32 cellular contexts compared by ENCODE assay signal in the genomic region with DNA sequence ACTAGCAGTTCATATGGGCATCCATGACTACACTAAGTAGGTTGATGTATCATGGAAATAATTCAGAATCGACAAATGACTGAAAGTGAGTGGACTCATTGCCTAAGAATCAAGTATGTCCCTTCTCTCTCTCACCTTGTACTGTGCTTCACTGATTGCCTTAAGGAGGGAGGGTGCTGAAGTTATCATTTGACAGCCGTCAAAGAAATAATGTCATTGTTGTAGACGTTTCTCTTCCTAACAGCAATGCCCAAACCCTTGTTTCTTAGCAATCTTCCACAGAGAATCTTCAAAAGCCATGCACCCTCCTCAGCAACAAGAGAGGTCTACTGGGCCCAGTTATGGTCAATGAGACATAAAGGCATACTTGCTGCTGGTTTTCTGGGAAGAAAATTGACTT.
DNase-seq lines count a peak whose midpoint lies in the region; ATAC-seq, FAIRE-seq and TF ChIP-seq lines count a peak whose summit lies in the region.
"Had no signal": no experiment of that assay in that cellular context is flagged by ENCODE, and none has a peak within 500 bp of the region (broad histone marks: within the 10 kb centered on the region; RNA-seq: fewer than 3 reads in every experiment).

No MANE protein-coding gene starts in this region.

- H3K4me2 ChIP-seq in A549 (no peak overlapping the region), neural cell (ENCODE audit: low read length) (no peak overlapping the region)
- H3K4me2 ChIP-seq: BLaER1; BLaER1 treated with 17β-estradiol and CSF1 and Interleukin-3, amounts not matched to agents 10 nM and 100 nM had no signal

- H3K79me2 ChIP-seq in neural cell (replicated peaks; ENCODE audit: insufficient read depth, low read length), result no peaks in the 10 kb centered on the region

- WGBS in A549 (ENCODE audit: missing lambda C conversion rate), result 45% methylated on average over 3 of the region's 3 CpGs

- no peaks in the 10 kb centered on the region for H3F3A ChIP-seq in neural cell (ENCODE audit: insufficient read depth, low read length, poor library complexity, severe bottlenecking)

- TF ChIP-seq RAD21 in A549 (conservative IDR thresholded peaks at IDR 0.05 in 1 of 2, IDR thresholded peaks at IDR 0.05 in 1 of 2), result no peak
- TF ChIP-seq RAD21 in neural cell (conservative IDR thresholded peaks at IDR 0.05), result no peak

- no peak overlapping the region for H3K9ac ChIP-seq in neural cell (ENCODE audit: low read length)
- H3K9ac ChIP-seq: BLaER1; BLaER1 treated with 17β-estradiol and CSF1 and Interleukin-3, amounts not matched to agents 10 nM and 100 nM had no signal

- ATAC-seq in A549 (no peak), GM19452 (IDR thresholded peaks at IDR 0.05; ENCODE audit: unreplicated experiment) (no peak), HG03045 (IDR thresholded peaks at IDR 0.05; ENCODE audit: unreplicated experiment) (no peak)
- ATAC-seq: CD8-positive, alpha-beta T cell had no signal

- POLR2A ChIA-PET in A549 (lab: Yijun Ruan, JAX), result no interaction called here

- H3K4me1 ChIP-seq in A549, result no peaks in the 10 kb centered on the region
- H3K4me1 ChIP-seq: BE2C; BLaER1; BLaER1 treated with 17β-estradiol and CSF1 and Interleukin-3, amounts not matched to agents 10 nM and 100 nM; Caco-2 had no signal

- no peaks in the 10 kb centered on the region for H3K27me3 ChIP-seq in neural cell (ENCODE audit: insufficient read depth, low read depth, low read length)
- H3K27me3 ChIP-seq: BE2C; BLaER1; BLaER1 treated with 17β-estradiol and CSF1 and Interleukin-3, amounts not matched to agents 10 nM and 100 nM had no signal

- H3K27ac ChIP-seq in A549 (no peak overlapping the region), neural cell (ENCODE audit: low read length) (peak overlapping the region; percentile 41)
- H3K27ac ChIP-seq: 22Rv1; BLaER1; BLaER1 treated with 17β-estradiol and CSF1 and Interleukin-3, amounts not matched to agents 10 nM and 100 nM; C4-2B had no signal

- CTCF ChIA-PET in A549 (lab: Yijun Ruan, JAX), result no interaction called here

- DNase-seq in A549 (ENCODE audit: low read depth in 1 of 2, low spot score in 1 of 2) (no peak), HTR-8/SVneo (ENCODE audit: insufficient read length, low spot score) (no peak), cardiac septum (ENCODE audit: low spot score) (no peak)
- DNase-seq: 8988T; ACHN; AML-193; BE2C; C1 segment of cervical spinal cord; Caco-2; Calu3; CD4-positive, alpha-beta memory T cell; CD4-positive, alpha-beta T cell; CD4-positive, CD25-positive, alpha-beta regulatory T cell; CD8-positive, alpha-beta memory T cell; CD8-positive, alpha-beta T cell; COR-L47; DMS 273 treated with DMSO at 0.1 percent for 48 hours; DMS153; DMS53; DMS79; DMS79 treated with DMSO at 0.1 percent for 48 hours; DND-41; EL had no signal

- TF ChIP-seq CTCF in A549 (IDR thresholded peaks at IDR 0.05) (no peak), neural cell (IDR thresholded peaks at IDR 0.05; ENCODE audit: poor library complexity, severe bottlenecking) (no peak)

- FAIRE-seq in A549 (lab: Jason Lieb, UNC), result peak; percentile 7
- FAIRE-seq in HTR-8/SVneo (lab: Jason Lieb, UNC), result peak; percentile 13
- FAIRE-seq: A204.1, D721Med had no signal

- H3K4me3 ChIP-seq in A549 (no peak overlapping the region), neural cell (ENCODE audit: low read length) (no peak overlapping the region)
- H3K4me3 ChIP-seq: BLaER1; BLaER1 treated with 17β-estradiol and CSF1 and Interleukin-3, amounts not matched to agents 10 nM and 100 nM had no signal

- TF ChIP-seq POLR2A in A549 (IDR thresholded peaks at IDR 0.05; ENCODE audit: low read length), result no peak

- intact Hi-C loops in cardiac septum (cut with DNase I), result no loop called here

- H3K9me3 ChIP-seq in A549 (0 out of 3 replicates have a peak, but pooled peaks cover 4% of the 10 kb centered on the region), neural cell (ENCODE audit: low read length) (no peaks in the 10 kb centered on the region)
- H3K9me3 ChIP-seq: BE2C; BLaER1; BLaER1 treated with 17β-estradiol and CSF1 and Interleukin-3, amounts not matched to agents 10 nM and 100 nM; Caco-2 had no signal

- no peaks in the 10 kb centered on the region for H3K9me2 ChIP-seq in neural cell (ENCODE audit: insufficient read depth, low read length)

- no peaks in the 10 kb centered on the region for H4K20me1 ChIP-seq in neural cell (ENCODE audit: insufficient read depth)
- H4K20me1 ChIP-seq: BLaER1; BLaER1 treated with 17β-estradiol and CSF1 and Interleukin-3, amounts not matched to agents 10 nM and 100 nM had no signal

- TF ChIP-seq EP300 in A549 (IDR thresholded peaks at IDR 0.05) (no peak), neural cell (conservative IDR thresholded peaks at IDR 0.05; ENCODE audit: poor library complexity, severe bottlenecking) (peak; percentile 93)

- no peaks in the 10 kb centered on the region for H3K36me3 ChIP-seq in neural cell (ENCODE audit: insufficient read depth, low read length)
- H3K36me3 ChIP-seq: BE2C; BLaER1; BLaER1 treated with 17β-estradiol and CSF1 and Interleukin-3, amounts not matched to agents 10 nM and 100 nM had no signal

- H2AFZ ChIP-seq in neural cell (ENCODE audit: low read depth, low read length), result no peak overlapping the region

TF ChIP-seq in A549, 52 proteins besides CTCF, POLR2A, EP300 and RAD21:
- TF ChIP-seq, protein P1, sequence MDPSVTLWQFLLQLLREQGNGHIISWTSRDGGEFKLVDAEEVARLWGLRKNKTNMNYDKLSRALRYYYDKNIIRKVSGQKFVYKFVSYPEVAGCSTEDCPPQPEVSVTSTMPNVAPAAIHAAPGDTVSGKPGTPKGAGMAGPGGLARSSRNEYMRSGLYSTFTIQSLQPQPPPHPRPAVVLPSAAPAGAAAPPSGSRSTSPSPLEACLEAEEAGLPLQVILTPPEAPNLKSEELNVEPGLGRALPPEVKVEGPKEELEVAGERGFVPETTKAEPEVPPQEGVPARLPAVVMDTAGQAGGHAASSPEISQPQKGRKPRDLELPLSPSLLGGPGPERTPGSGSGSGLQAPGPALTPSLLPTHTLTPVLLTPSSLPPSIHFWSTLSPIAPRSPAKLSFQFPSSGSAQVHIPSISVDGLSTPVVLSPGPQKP (IDR thresholded peaks at IDR 0.05; ENCODE audit: low read depth, low read length), result no peak
- TF ChIP-seq SREBF2 (IDR thresholded peaks at IDR 0.05) (no peak), BHLHE40 (IDR thresholded peaks at IDR 0.05; ENCODE audit: low read depth, low read length) (no peak), ZSCAN20 (CRISPR knock-in tag; IDR thresholded peaks at IDR 0.05) (no peak)
- TF ChIP-seq, protein P2, sequence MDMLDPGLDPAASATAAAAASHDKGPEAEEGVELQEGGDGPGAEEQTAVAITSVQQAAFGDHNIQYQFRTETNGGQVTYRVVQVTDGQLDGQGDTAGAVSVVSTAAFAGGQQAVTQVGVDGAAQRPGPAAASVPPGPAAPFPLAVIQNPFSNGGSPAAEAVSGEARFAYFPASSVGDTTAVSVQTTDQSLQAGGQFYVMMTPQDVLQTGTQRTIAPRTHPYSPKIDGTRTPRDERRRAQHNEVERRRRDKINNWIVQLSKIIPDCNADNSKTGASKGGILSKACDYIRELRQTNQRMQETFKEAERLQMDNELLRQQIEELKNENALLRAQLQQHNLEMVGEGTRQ (IDR thresholded peaks at IDR 0.05), result no peak
TF ChIP-seq in A549: peak in this region for 0.

TF ChIP-seq in neural cell, 6 proteins besides CTCF, POLR2A, EP300 and RAD21:
- TF ChIP-seq POLR2AphosphoS5 (IDR thresholded peaks at IDR 0.05) (peak; percentile 81), EZH2 (IDR thresholded peaks at IDR 0.05; ENCODE audit: borderline replicate concordance, insufficient read depth, low read length, poor library complexity, severe bottlenecking) (no peak)
